8 cellular contexts compared by ENCODE assay signal in the genomic region with DNA sequence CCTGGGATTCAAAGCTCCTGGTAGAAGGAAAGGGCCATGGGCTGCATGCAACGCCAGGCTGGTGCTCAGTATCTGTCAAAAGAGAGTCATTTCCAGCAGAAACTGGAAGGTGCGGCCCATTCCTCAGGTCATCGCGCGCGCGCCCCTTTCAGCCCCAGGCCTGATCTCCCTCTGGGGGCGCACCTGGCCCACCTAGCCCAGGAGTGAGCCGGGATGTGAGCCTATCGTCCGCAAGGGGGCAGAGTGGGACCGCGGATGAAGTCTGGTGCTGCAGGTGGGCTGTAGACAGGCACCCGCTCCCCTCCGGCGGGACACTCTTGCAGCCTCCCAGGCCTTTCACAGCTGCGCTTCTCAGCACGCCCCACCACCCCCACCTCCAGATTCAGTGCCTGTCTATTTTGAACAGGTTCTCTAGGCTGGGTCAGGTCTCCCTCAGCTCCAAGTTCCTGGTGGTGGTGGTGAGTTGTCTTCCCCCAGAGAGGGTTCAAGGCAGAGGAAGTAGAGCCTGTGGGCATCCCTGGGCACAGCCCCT. TPM values are rescaled to one million over a fixed set of nuclear protein-coding genes. Genes with fewer than 3 reads are reported as not detected.
A peak's percentile ranks its signal among the peaks of the same experiment; 100 is the strongest.
DNase-seq lines count a peak whose midpoint lies in the region; ATAC-seq and TF ChIP-seq lines count a peak whose summit lies in the region.

No MANE protein-coding gene starts in this region.

- WGBS in lower leg skin, 2 donors: 2 to 4% methylated on average over 18 of the region's 18 CpGs

- peaks cover 2% of the 10 kb centered on the region for H3K27me3 Mint-ChIP-seq in chondrocyte (ENCODE audit: low read depth)

- DNase-seq in NCI-H187 (lab: John Stamatoyannopoulos, UW) (peak; percentile 26 to 33), NCI-H187 treated with DMSO at 0.1 percent for 48 hours (lab: John Stamatoyannopoulos, UW) (no peak), NCI-H226 (peak; percentile 33), chondrocyte (ENCODE audit: low spot score) (no peak), lower leg skin (ENCODE audit: low spot score in 2 of 2) (peak; percentile 67 to 95)
- DNase-seq in activated CD4-positive, alpha-beta T cell treated with anti-CD3 and anti-CD28 coated beads for 48 hours: peak; percentile 89
- peak; percentile 65 for DNase-seq in stimulated activated CD8-positive, alpha-beta memory T cell treated with anti-CD3 and anti-CD28 coated beads, Interleukin-12 subunit alpha, Interleukin-12 subunit beta, amount 100 ng/mL, for 24 hours (ENCODE audit: extremely low read depth)

- H3K4me1 Mint-ChIP-seq in chondrocyte (ENCODE audit: low read depth): peaks cover 27% of the 10 kb centered on the region

- H3K36me3 Mint-ChIP-seq in chondrocyte (ENCODE audit: low read depth): no peaks in the 10 kb centered on the region

- intact Hi-C loops in lower leg skin (cut with DNase I; ENCODE audit: low total_unique reads): loop anchor here (5.0 kb wide), 2 partner anchors 121 to 141 kb away; no protein-coding TSS in a partner anchor

- no peak for TF ChIP-seq POLR2A in lower leg skin (IDR thresholded peaks at IDR 0.05)

- H3K4me3 Mint-ChIP-seq in chondrocyte (ENCODE audit: unreplicated experiment): no peak overlapping the region

- TF ChIP-seq CTCF in chondrocyte (IDR thresholded peaks at IDR 0.05) (peak; percentile 99), lower leg skin (IDR thresholded peaks at IDR 0.05) (peak in 1 of 3 donors; percentile 86)

- peak; percentile 78 for ATAC-seq in HG02973 (IDR thresholded peaks at IDR 0.05; ENCODE audit: unreplicated experiment)

- no peaks in the 10 kb centered on the region for H3K9me3 Mint-ChIP-seq in chondrocyte (ENCODE audit: low read depth)

- no peak overlapping the region for H3K4me3 ChIP-seq in lower leg skin (ENCODE audit: low read depth, poor library complexity, severe bottlenecking)

- H3K27ac Mint-ChIP-seq in chondrocyte (ENCODE audit: unreplicated experiment): no peak overlapping the region

RNA-seq across cellular contexts. Expression of a gene that starts 5.8 kb away (rescaled TPM):
- total RNA-seq in chondrocyte (610 to 772 TPM (median 621 TPM) in 3 replicates), lower leg skin (1,000 to 10,000 TPM; 1,729 to 2,645 (median 2,120) TPM)

RNA-seq across cellular contexts. Expression of a gene that starts 18.2 kb away (rescaled TPM):
- total RNA-seq in chondrocyte (21.1 to 24.5 TPM (median 21.7 TPM) in 3 replicates), lower leg skin (10 to 100 TPM; 16.2 to 44.2 (median 30.5) TPM)

RNA-seq across cellular contexts. Expression of a gene that starts 26.6 kb away (rescaled TPM):
- total RNA-seq in chondrocyte: 10.0 to 19.4 TPM (median 10.2 TPM) in 3 replicates
- total RNA-seq in lower leg skin: 10 to 100 TPM in 1 of 4 donors, 1 to 10 TPM in 3; 2.2 to 14.8 (median 5.0) TPM

RNA-seq across cellular contexts. Expression of a gene that starts 27.7 kb away (rescaled TPM):
- 24.3 to 38.0 TPM (median 25.7 TPM) in 3 replicates for total RNA-seq in chondrocyte
- total RNA-seq in lower leg skin: 10 to 100 TPM; 35.0 to 69.4 (median 51.9) TPM

RNA-seq across cellular contexts. Expression of a gene that starts 34.3 kb away (rescaled TPM):
- 35.5 to 63.8 TPM (median 55.7 TPM) in 3 replicates for total RNA-seq in chondrocyte
- 10 to 100 TPM; 25.5 to 46.7 (median 29.2) TPM for total RNA-seq in lower leg skin

Comparison
In these comparisons a context has a peak if more than half of its experiments do, and no peak if none do; other contexts are left out.
1. DNase-seq: peak in NCI-H187 (2 of 2), NCI-H226 (single experiment), activated CD4-positive, alpha-beta T cell treated with anti-CD3 and anti-CD28 coated beads for 48 hours (single experiment), lower leg skin (2 of 2) and stimulated activated CD8-positive, alpha-beta memory T cell treated with anti-CD3 and anti-CD28 coated beads, Interleukin-12 subunit alpha, Interleukin-12 subunit beta, amount 100 ng/mL, for 24 hours (single experiment); none in NCI-H187 treated with DMSO at 0.1 percent for 48 hours (single experiment) and chondrocyte (single experiment).